In the genomic region with DNA sequence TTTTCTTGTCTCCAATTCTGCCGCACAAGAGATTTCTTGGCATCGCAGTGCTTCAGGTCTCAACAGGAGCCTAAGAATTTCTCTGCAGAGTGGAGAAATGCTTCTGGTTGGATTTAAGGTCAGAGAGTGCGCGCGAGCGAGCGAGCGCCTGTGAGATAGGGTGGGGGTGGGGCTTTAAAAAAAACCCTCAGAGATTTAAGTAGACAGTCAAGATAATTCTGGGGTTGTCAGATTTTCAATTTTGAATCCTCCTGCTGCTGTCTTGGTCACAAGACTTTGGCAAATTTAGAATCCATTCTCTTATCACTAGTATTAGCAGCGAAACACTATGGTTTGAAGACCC, we compare ENCODE assay signal across 8 cellular contexts. TPM values are rescaled to one million over a fixed set of nuclear protein-coding genes. Genes with fewer than 3 reads are reported as not detected.
DNase-seq lines count a peak whose midpoint lies in the region; ATAC-seq and TF ChIP-seq lines count a peak whose summit lies in the region.

No MANE protein-coding gene starts in this region.

- H3K9me3 ChIP-seq in ES-I3 (ENCODE audit: control insufficient read depth, insufficient read depth, low read length) (no peaks in the 10 kb centered on the region), OCI-LY3 (ENCODE audit: insufficient read depth, low read length) (no peaks in the 10 kb centered on the region), aorta (ENCODE audit: control insufficient read depth, low read length) (no peaks in the 10 kb centered on the region)

- H3K27ac ChIP-seq in OCI-LY3 (ENCODE audit: low read length): no peak overlapping the region
- H3K27ac ChIP-seq in aorta (ENCODE audit: low read depth in 1 of 2, low read length in 2 of 2): peak overlapping the region in 1 of 2 donors; percentile 38

- 14 to 27% methylated on average over 9 of the region's 9 CpGs for WGBS in aorta, 2 donors

- peak overlapping the region; percentile 60; the same call in 1 of the 2 replicates for H3K9ac ChIP-seq in ES-I3 (ENCODE audit: low read depth, low read length)
- peak overlapping the region; percentile 61 for H3K9ac ChIP-seq in OCI-LY3 (ENCODE audit: low read length)

- H4K20me1 ChIP-seq in OCI-LY3 (ENCODE audit: insufficient read depth, low read length): no peaks in the 10 kb centered on the region

- peak overlapping the region; percentile 89 for H3K4me3 ChIP-seq in OCI-LY3 (ENCODE audit: low read length)
- H3K4me3 ChIP-seq in aorta (ENCODE audit: low read length in 2 of 2): peak overlapping the region; percentile 26 to 83

- peak overlapping the region; percentile 98 for H2AFZ ChIP-seq in OCI-LY3 (ENCODE audit: low read depth, low read length)

- ATAC-seq in aorta (ENCODE audit: low FRiP score) (no peak), GM19467 (IDR thresholded peaks at IDR 0.05; ENCODE audit: unreplicated experiment) (no peak)

- intact Hi-C loops in aorta (cut with DNase I): loop anchor here (2.0 to 10.0 kb wide), 2 partner anchors 50 to 54 kb away; a partner anchor contains a TSS

- TF ChIP-seq CTCF in OCI-LY3 (IDR thresholded peaks at IDR 0.05; ENCODE audit: low read depth, low read length): no peak

- peak overlapping the region; percentile 99 for H3K4me2 ChIP-seq in OCI-LY3 (ENCODE audit: low read length)

- H3K27me3 ChIP-seq in OCI-LY3 (ENCODE audit: low read depth, low read length) (no peaks in the 10 kb centered on the region), aorta (ENCODE audit: control insufficient read depth in 1 of 2, insufficient read depth in 2 of 2, low read length in 1 of 2) (no peaks in the 10 kb centered on the region)

- H3K4me1 ChIP-seq in ES-I3 (ENCODE audit: insufficient read depth, low read length): no peaks in the 10 kb centered on the region
- H3K4me1 ChIP-seq in OCI-LY3 (ENCODE audit: low read length): peaks cover 15% of the 10 kb centered on the region
- peaks cover 2 to 3% of the 10 kb centered on the region in 2 donors for H3K4me1 ChIP-seq in aorta (ENCODE audit: control insufficient read depth in 1 of 2, insufficient read depth in 2 of 2, low read length in 2 of 2)

- peak; percentile 52 for DNase-seq in ecto neural progenitor cell (ENCODE audit: low spot score)
- peak; percentile 39 for DNase-seq in middle frontal gyrus (ENCODE audit: extremely low spot score, low spot score)
- DNase-seq in aorta: no peak
- no peak for DNase-seq in stimulated activated CD4-positive, alpha-beta T cell treated with anti-CD3 and anti-CD28 coated beads, Interleukin-1b, Interleukin-23, amount 100 ng/mL, for 48 hours
- DNase-seq in GF-D8 (lab: John Stamatoyannopoulos, UW): no peak

- no peaks in the 10 kb centered on the region for H3K36me3 ChIP-seq in ES-I3 (ENCODE audit: insufficient read depth, low read length)
- H3K36me3 ChIP-seq in OCI-LY3 (replicated peaks; ENCODE audit: low read depth, low read length): no peaks in the 10 kb centered on the region
- no peaks in the 10 kb centered on the region for H3K36me3 ChIP-seq in aorta (ENCODE audit: control insufficient read depth in 1 of 2, insufficient read depth in 2 of 2, low read length in 1 of 2)

- H3K79me2 ChIP-seq in OCI-LY3 (ENCODE audit: low read length): no peaks in the 10 kb centered on the region

RNA-seq across cellular contexts. Expression of a gene that starts 49.7 kb away (rescaled TPM):
- 1 to 10 TPM; 7.4 to 8.0 TPM for total RNA-seq in aorta
- polyA plus RNA-seq in aorta: 1 to 10 TPM; 1.4 to 1.9 TPM

RNA-seq across cellular contexts. Expression of a gene that starts 49.8 kb away (rescaled TPM):
- total RNA-seq in aorta: 10 to 100 TPM; 36.5 to 43.0 TPM
- polyA plus RNA-seq in aorta: 10 to 100 TPM; 15.0 to 22.6 TPM

Comparison
In these comparisons a context has a peak if more than half of its experiments do, and no peak if none do; other contexts are left out.
1. DNase-seq: peak in ecto neural progenitor cell (single experiment) and middle frontal gyrus (single experiment); none in aorta (0 of 2), stimulated activated CD4-positive, alpha-beta T cell treated with anti-CD3 and anti-CD28 coated beads, Interleukin-1b, Interleukin-23, amount 100 ng/mL, for 48 hours (single experiment) and GF-D8 (single experiment).